In genomic region chr11:75189911-75190310, GRCh38 we compare ENCODE assay signal across 17 cellular contexts. TPM values are rescaled to one million over a fixed set of nuclear protein-coding genes. Genes with fewer than 3 reads are reported as not detected.
"Had no signal": no experiment of that assay in that cellular context is flagged by ENCODE, and none has a peak within 500 bp of the region (broad histone marks: within the 10 kb centered on the region; RNA-seq: fewer than 3 reads in every experiment).

No MANE protein-coding gene starts in this region.

- H3K27ac ChIP-seq: brain microvascular endothelial cell, pancreas, tibial artery had no signal

- DNase-seq: activated CD4-positive, alpha-beta T cell treated with anti-CD3 and anti-CD28 coated beads, Interleukin-2, amount 10 ng/mL, durations not matched to agents 24 days and 14 days; activated CD4-positive, CD25-positive, alpha-beta regulatory T cell; activated gamma-delta T cell treated with Interleukin-2 at 50 U/mL for 16 hours; activated naive CD8-positive, alpha-beta T cell treated with anti-CD3 and anti-CD28 coated beads, Interleukin-2, amount 10 ng/mL, durations not matched to agents 7 days and 5 days; brain microvascular endothelial cell; cerebellar nuclear complex; dermis blood vessel endothelial cell; islet precursor cell; mucosa of descending colon; naive thymus-derived CD4-positive, alpha-beta T cell; pancreas; stimulated activated CD4-positive, alpha-beta T cell treated with anti-CD3 and anti-CD28 coated beads, Interleukin-2, amount 100 ng/mL, for 48 hours; stimulated activated naive B cell treated with anti-CD40 and anti-IgM and Interleukin-4, amounts not matched to agents 10 μg/mL and 1 μg/mL and 100 μg/mL, for 72 hours had no signal

- H3K27me3 ChIP-seq: brain microvascular endothelial cell, pancreas, tibial artery had no signal

- H3K9me3 ChIP-seq: mucosa of descending colon, pancreas, tibial artery had no signal

- H3K36me3 ChIP-seq: brain microvascular endothelial cell, pancreas, tibial artery had no signal

- ATAC-seq: left lobe of liver; mucosa of descending colon; naive thymus-derived CD4-positive, alpha-beta T cell; stimulated activated naive B cell treated with anti-CD40 and anti-IgM and Interleukin-4, amounts not matched to agents 10 μg/mL and 1 μg/mL and 100 μg/mL, for 72 hours had no signal

- H3K36me3 Mint-ChIP-seq: activated naive CD8-positive, alpha-beta T cell treated with anti-CD3 and anti-CD28 coated beads, Interleukin-2, amount 10 ng/mL, durations not matched to agents 7 days and 5 days; naive thymus-derived CD4-positive, alpha-beta T cell; stimulated activated naive B cell treated with anti-CD40 and anti-IgM and Interleukin-4, amounts not matched to agents 10 μg/mL and 1 μg/mL and 100 μg/mL, for 72 hours had no signal

- H3K4me3 ChIP-seq: mucosa of descending colon, pancreas, tibial artery had no signal

- H3K4me1 ChIP-seq: pancreas had no signal

- H3K4me1 Mint-ChIP-seq: activated CD4-positive, alpha-beta T cell treated with anti-CD3 and anti-CD28 coated beads, Interleukin-2, amount 10 ng/mL, durations not matched to agents 24 days and 14 days; stimulated activated naive B cell treated with anti-CD40 and anti-IgM and Interleukin-4, amounts not matched to agents 10 μg/mL and 1 μg/mL and 100 μg/mL, for 72 hours had no signal

- H3K4me3 Mint-ChIP-seq: activated CD4-positive, alpha-beta T cell treated with anti-CD3 and anti-CD28 coated beads, Interleukin-2, amount 10 ng/mL, durations not matched to agents 24 days and 14 days; activated naive CD8-positive, alpha-beta T cell treated with anti-CD3 and anti-CD28 coated beads, Interleukin-2, amount 10 ng/mL, durations not matched to agents 7 days and 5 days; naive thymus-derived CD4-positive, alpha-beta T cell; stimulated activated naive B cell treated with anti-CD40 and anti-IgM and Interleukin-4, amounts not matched to agents 10 μg/mL and 1 μg/mL and 100 μg/mL, for 72 hours had no signal

- H3K9me3 Mint-ChIP-seq: activated CD4-positive, alpha-beta T cell treated with anti-CD3 and anti-CD28 coated beads, Interleukin-2, amount 10 ng/mL, durations not matched to agents 24 days and 14 days; activated naive CD8-positive, alpha-beta T cell treated with anti-CD3 and anti-CD28 coated beads, Interleukin-2, amount 10 ng/mL, durations not matched to agents 7 days and 5 days; stimulated activated naive B cell treated with anti-CD40 and anti-IgM and Interleukin-4, amounts not matched to agents 10 μg/mL and 1 μg/mL and 100 μg/mL, for 72 hours had no signal

- H3K27ac Mint-ChIP-seq: activated CD4-positive, alpha-beta T cell treated with anti-CD3 and anti-CD28 coated beads, Interleukin-2, amount 10 ng/mL, durations not matched to agents 24 days and 14 days; activated naive CD8-positive, alpha-beta T cell treated with anti-CD3 and anti-CD28 coated beads, Interleukin-2, amount 10 ng/mL, durations not matched to agents 7 days and 5 days; naive thymus-derived CD4-positive, alpha-beta T cell; stimulated activated naive B cell treated with anti-CD40 and anti-IgM and Interleukin-4, amounts not matched to agents 10 μg/mL and 1 μg/mL and 100 μg/mL, for 72 hours had no signal

RNA-seq across cellular contexts. Expression of gene SLCO2B1, which starts 39.0 kb away (rescaled TPM):
- total RNA-seq: activated CD4-positive, alpha-beta T cell treated with anti-CD3 and anti-CD28 coated beads, Interleukin-2, amount 10 ng/mL, durations not matched to agents 24 days and 14 days had no signal

RNA-seq across cellular contexts. Expression of gene TPBGL, which starts 50.7 kb away (rescaled TPM):
- total RNA-seq: epithelial cell of proximal tubule, left lobe of liver, skeletal muscle tissue had no signal
